In genomic region chr12:92297932-92298681, GRCh38 we compare ENCODE assay signal across 9 cellular contexts.
DNase-seq lines count a peak whose midpoint lies in the region; ATAC-seq and TF ChIP-seq lines count a peak whose summit lies in the region.
"Had no signal": no experiment of that assay in that cellular context is flagged by ENCODE, and none has a peak within 500 bp of the region (broad histone marks: within the 10 kb centered on the region; RNA-seq: fewer than 3 reads in every experiment).

No MANE protein-coding gene starts in this region.

- no peaks in the 10 kb centered on the region for H3K27me3 Mint-ChIP-seq in activated CD8-positive, alpha-beta T cell treated with anti-CD3 and anti-CD28 coated beads, Interleukin-2, amount 10 ng/mL, durations not matched to agents 7 days and 5 days (ENCODE audit: low read depth)

- H3K4me2 ChIP-seq in GM23248 (ENCODE audit: unreplicated experiment), result peak overlapping the region; percentile 70
- no peak overlapping the region for H3K4me2 ChIP-seq in hepatocyte

- H3F3A ChIP-seq in GM23248 (ENCODE audit: insufficient read depth), result peaks cover 28% of the 10 kb centered on the region

- H3K79me2 ChIP-seq in GM23248 (ENCODE audit: insufficient read depth) (no peaks in the 10 kb centered on the region), hepatocyte (no peaks in the 10 kb centered on the region)

- 9 to 10% methylated on average over 8 of the region's 8 CpGs for WGBS in GM23248 (ENCODE audit: low coverage in 1 of 2, low lambda C conversion rate in 2 of 2, missing lambda C conversion rate in 2 of 2), 2 experiments
- WGBS in right lobe of liver (ENCODE audit: insufficient coverage, low coverage, low lambda C conversion rate, missing lambda C conversion rate), result 45% methylated on average over 8 of the region's 8 CpGs
- WGBS in hepatocyte (ENCODE audit: low lambda C conversion rate, missing lambda C conversion rate), result 80% methylated on average over 8 of the region's 8 CpGs

- in situ Hi-C loops in GM23248 (cut with MboI), result no loop called here

- no peaks in the 10 kb centered on the region for H4K20me1 ChIP-seq in GM23248 (ENCODE audit: insufficient read depth)
- no peaks in the 10 kb centered on the region for H4K20me1 ChIP-seq in hepatocyte (ENCODE audit: insufficient read depth, poor library complexity, severe bottlenecking)

- H3K4me1 ChIP-seq in GM23248 (ENCODE audit: insufficient read depth), result peaks cover 43% of the 10 kb centered on the region
- H3K4me1 ChIP-seq in right lobe of liver, result no peaks in the 10 kb centered on the region
- peaks cover 4% of the 10 kb centered on the region for H3K4me1 ChIP-seq in hepatocyte (ENCODE audit: insufficient read depth)

- no peak for TF ChIP-seq POLR2A in right lobe of liver (IDR thresholded peaks at IDR 0.05)

- H3K4me3 ChIP-seq in GM23248 (peak overlapping the region; percentile 46), right lobe of liver (no peak overlapping the region), hepatocyte (no peak overlapping the region)

- ATAC-seq in activated CD8-positive, alpha-beta T cell treated with anti-CD3 and anti-CD28 coated beads, Interleukin-2, amount 10 ng/mL, durations not matched to agents 7 days and 5 days, result peak; percentile 92
- ATAC-seq in right lobe of liver, result peak; percentile 30 to 78 (median 58)
- ATAC-seq in HG03457 (IDR thresholded peaks at IDR 0.05; ENCODE audit: unreplicated experiment), result no peak

- H3K27ac ChIP-seq in GM23248 (peak overlapping the region; percentile 92), right lobe of liver (peak overlapping the region in 1 of 3 donors; percentile 36), hepatocyte (no peak overlapping the region)

- POLR2A ChIA-PET in activated CD8-positive, alpha-beta T cell treated with anti-CD3 and anti-CD28 coated beads, Interleukin-2, amount 10 ng/mL, durations not matched to agents 7 days and 5 days (lab: Charles Lee), result interaction anchor here (0.8 to 1.9 kb wide), 5 partner anchors 61 to 160 kb away, joined by 3 to 22 read pairs (median 4); partner anchors contain the start of gene BTG1

- H2AFZ ChIP-seq in GM23248, result peak overlapping the region; percentile 83
- no peak overlapping the region for H2AFZ ChIP-seq in hepatocyte

- H3K9me2 ChIP-seq in GM23248 (ENCODE audit: insufficient read depth) (no peaks in the 10 kb centered on the region), hepatocyte (replicated peaks; ENCODE audit: insufficient read depth) (no peaks in the 10 kb centered on the region)

- H3K4me3 Mint-ChIP-seq in activated CD8-positive, alpha-beta T cell treated with anti-CD3 and anti-CD28 coated beads, Interleukin-2, amount 10 ng/mL, durations not matched to agents 7 days and 5 days, result peak overlapping the region; percentile 6

- peak; percentile 87 for DNase-seq in AG09319 (ENCODE audit: extremely low read depth, low read depth)
- DNase-seq in GM23248, result peak; percentile 94
- DNase-seq in activated CD8-positive, alpha-beta T cell treated with anti-CD3 and anti-CD28 coated beads, Interleukin-2, amount 10 ng/mL, durations not matched to agents 7 days and 5 days, result peak; percentile 29
- DNase-seq in right lobe of liver, result no peak
- DNase-seq in hepatocyte (ENCODE audit: low spot score), result no peak
- no peak for DNase-seq in 8988T
- DNase-seq in HK-2 (ENCODE audit: unreplicated experiment), result no peak
- DNase-seq: kidney glomerular epithelial cell had no signal

- intact Hi-C loops in right lobe of liver (cut with DNase I), result no loop called here

- peaks cover 14% of the 10 kb centered on the region for H3K36me3 Mint-ChIP-seq in activated CD8-positive, alpha-beta T cell treated with anti-CD3 and anti-CD28 coated beads, Interleukin-2, amount 10 ng/mL, durations not matched to agents 7 days and 5 days (ENCODE audit: low read depth)

- TF ChIP-seq CTCF in AG09319 (IDR thresholded peaks at IDR 0.05; ENCODE audit: low read depth, low read length) (no peak), right lobe of liver (IDR thresholded peaks at IDR 0.05) (no peak), hepatocyte (IDR thresholded peaks at IDR 0.05; ENCODE audit: poor library complexity) (no peak)

- peak overlapping the region; percentile 72 for H3K9ac ChIP-seq in GM23248

- H3K27me3 ChIP-seq in GM23248 (replicated peaks; ENCODE audit: insufficient read depth) (no peaks in the 10 kb centered on the region), right lobe of liver (no peaks in the 10 kb centered on the region), hepatocyte (no peaks in the 10 kb centered on the region)

- H3K36me3 ChIP-seq in GM23248 (ENCODE audit: low read depth) (no peaks in the 10 kb centered on the region), right lobe of liver (no peaks in the 10 kb centered on the region), hepatocyte (replicated peaks; ENCODE audit: insufficient read depth, low read depth) (no peaks in the 10 kb centered on the region)

- CTCF ChIA-PET in activated CD8-positive, alpha-beta T cell treated with anti-CD3 and anti-CD28 coated beads, Interleukin-2, amount 10 ng/mL, durations not matched to agents 7 days and 5 days (lab: Charles Lee), result interaction anchor here (0.9 to 2.2 kb wide), 4 partner anchors 14 to 487 kb away, joined by 3 to 7 read pairs (median 6); partner anchors contain the start of gene BTG1

- peak overlapping the region; percentile 83 for H3K27ac Mint-ChIP-seq in activated CD8-positive, alpha-beta T cell treated with anti-CD3 and anti-CD28 coated beads, Interleukin-2, amount 10 ng/mL, durations not matched to agents 7 days and 5 days

- H3K9me3 ChIP-seq in GM23248 (ENCODE audit: low read depth) (no peaks in the 10 kb centered on the region), right lobe of liver (no peaks in the 10 kb centered on the region), hepatocyte (ENCODE audit: low read depth) (no peaks in the 10 kb centered on the region)

- H3K9me3 Mint-ChIP-seq in activated CD8-positive, alpha-beta T cell treated with anti-CD3 and anti-CD28 coated beads, Interleukin-2, amount 10 ng/mL, durations not matched to agents 7 days and 5 days (ENCODE audit: insufficient read depth), result peaks cover 6% of the 10 kb centered on the region

- H3K4me1 Mint-ChIP-seq in activated CD8-positive, alpha-beta T cell treated with anti-CD3 and anti-CD28 coated beads, Interleukin-2, amount 10 ng/mL, durations not matched to agents 7 days and 5 days (ENCODE audit: low read depth), result no peaks in the 10 kb centered on the region

Comparison
In these comparisons a context has a peak if more than half of its experiments do, and no peak if none do; other contexts are left out.
1. DNase-seq: peak in AG09319 (single experiment), GM23248 (single experiment) and activated CD8-positive, alpha-beta T cell treated with anti-CD3 and anti-CD28 coated beads, Interleukin-2, amount 10 ng/mL, durations not matched to agents 7 days and 5 days (single experiment); none in right lobe of liver (0 of 3), hepatocyte (single experiment), 8988T (single experiment) and HK-2 (single experiment).